Comparison of ENCODE assay signal across 20 cellular contexts in genomic region chr4:47566566-47566965, GRCh38.
"Had no signal": no experiment of that assay in that cellular context is flagged by ENCODE, and none has a peak within 500 bp of the region (broad histone marks: within the 10 kb centered on the region; RNA-seq: fewer than 3 reads in every experiment).

No MANE protein-coding gene starts in this region.

- H3K9ac ChIP-seq: KMS-11, SK-N-SH had no signal

- H3K27ac ChIP-seq: KMS-11, RWPE1 had no signal

- H3K4me2 ChIP-seq: KMS-11, SK-N-SH had no signal

- ATAC-seq: K562, Panc1 had no signal

- H3K9me3 ChIP-seq: SK-N-SH had no signal

- DNase-seq: Kasumi-1, MM.1S, NCI-H1092 treated with DMSO at 0.1 percent for 48 hours, NCI-H1436, NCI-H187, NCI-H2029, NCI-H2081 treated with DMSO at 0.1 percent for 48 hours, NCI-H2171, NCI-H226, NCI-H446, NCI-H510A, NCI-H524 treated with DMSO at 0.1 percent for 48 hours, NCI-H69, NCI-H774, SHP77, SK-N-SH had no signal

- H3K4me3 ChIP-seq: K562 had no signal
